Comparison of ENCODE assay signal across 24 cellular contexts in genomic region chr1:97143236-97143882, GRCh38.
DNase-seq lines count a peak whose midpoint lies in the region; ATAC-seq and TF ChIP-seq lines count a peak whose summit lies in the region.
"Had no signal": no experiment of that assay in that cellular context is flagged by ENCODE, and none has a peak within 500 bp of the region (broad histone marks: within the 10 kb centered on the region; RNA-seq: fewer than 3 reads in every experiment).

No MANE protein-coding gene starts in this region.

- H3K4me1 ChIP-seq in breast epithelium (no peaks in the 10 kb centered on the region), foreskin keratinocyte (peaks cover 18% of the 10 kb centered on the region), aorta (ENCODE audit: control insufficient read depth in 1 of 2, insufficient read depth in 2 of 2, low read length in 2 of 2) (peaks cover 0 to 3% of the 10 kb centered on the region in 2 donors)

- H3K27me3 Mint-ChIP-seq in MCF 10A (ENCODE audit: insufficient read depth, unreplicated experiment), result no peaks in the 10 kb centered on the region
- H3K27me3 Mint-ChIP-seq: activated CD4-positive, alpha-beta T cell treated with anti-CD3 and anti-CD28 coated beads for 36 hours had no signal

- DNase-seq in MCF 10A (ENCODE audit: unreplicated experiment) (peak; percentile 66), breast epithelium (ENCODE audit: low spot score in 2 of 2) (no peak), amniotic epithelial cell (ENCODE audit: low read depth) (peak; percentile 58), foreskin keratinocyte (peak; percentile 28 to 56), hepatic stellate cell (ENCODE audit: low spot score) (no peak), aorta (no peak)
- no peak for DNase-seq in stimulated activated CD4-positive, alpha-beta T cell treated with anti-CD3 and anti-CD28 coated beads, Interleukin-4, amount 100 ng/mL, for 4 hours
- DNase-seq: activated CD4-positive, alpha-beta T cell treated with anti-CD3 and anti-CD28 coated beads for 36 hours; cerebellar nuclear complex; effector CD4-positive, alpha-beta T cell; GDM1; heart left ventricle; lower lobe of right lung; NCI-H1694 treated with DMSO at 0.1 percent for 48 hours; NCI-H345; ovary; sigmoid colon; stimulated activated naive CD8-positive, alpha-beta T cell treated with anti-CD3 and anti-CD28 coated beads, Interleukin-15, Interleukin-2, amounts not matched to agents 100 U/mL and 50 U/mL, for 24 hours; SW 1271; transverse colon had no signal

- CTCF ChIA-PET in MCF 10A (lab: Yijun Ruan, JAX), result interaction anchor here (0.6 kb wide), 1 partner anchor 1291 kb away, joined by 3 read pairs; no protein-coding TSS in a partner anchor

- POLR2A ChIA-PET in MCF 10A (lab: Yijun Ruan, JAX), result interaction anchor here (0.7 to 2.8 kb wide), 7 partner anchors 8 to 298 kb away, joined by 3 to 14 read pairs (median 4); no protein-coding TSS in a partner anchor

- 91 to 93% methylated on average over 2 of the region's 2 CpGs for WGBS in aorta, 2 donors

- intact Hi-C loops in MCF 10A (cut with micrococcal nuclease), result loop anchor here (10.0 kb wide), 1 partner anchor 901 kb away; no protein-coding TSS in a partner anchor
- intact Hi-C loops in breast epithelium (cut with DNase I; ENCODE audit: low total_unique reads), result no loop called here
- intact Hi-C loops in aorta (cut with DNase I), result no loop called here

- peak overlapping the region; percentile 93 for H3K27ac Mint-ChIP-seq in MCF 10A (ENCODE audit: low read depth, unreplicated experiment)
- H3K27ac Mint-ChIP-seq: activated CD4-positive, alpha-beta T cell treated with anti-CD3 and anti-CD28 coated beads for 36 hours; activated T-helper 1 cell treated with anti-CD3 and anti-CD28 coated beads, Interleukin-12 subunit alpha, Interleukin-12 subunit beta, Interleukin-2, Interleukin-4 antibody, amounts not matched to agents 30 ng/mL and 10 ng/mL and 1 ng/mL, durations not matched to agents 14 hours and 24 hours and 36 hours had no signal

- H3K4me3 ChIP-seq in breast epithelium (no peak overlapping the region), aorta (ENCODE audit: low read length in 2 of 2) (no peak overlapping the region)
- H3K4me3 ChIP-seq: BLaER1, heart left ventricle, lower lobe of right lung, ovary, sigmoid colon, transverse colon had no signal

- H3K27me3 ChIP-seq in breast epithelium, result no peaks in the 10 kb centered on the region
- no peaks in the 10 kb centered on the region for H3K27me3 ChIP-seq in foreskin keratinocyte
- no peaks in the 10 kb centered on the region for H3K27me3 ChIP-seq in aorta (ENCODE audit: control insufficient read depth in 1 of 2, insufficient read depth in 2 of 2, low read length in 1 of 2)
- H3K27me3 ChIP-seq: BLaER1, heart left ventricle, ovary, sigmoid colon, transverse colon had no signal

- TF ChIP-seq CTCF in MCF 10A (IDR thresholded peaks at IDR 0.05; ENCODE audit: unreplicated experiment), result no peak
- no peak for TF ChIP-seq CTCF in breast epithelium (IDR thresholded peaks at IDR 0.05)
- TF ChIP-seq CTCF in foreskin keratinocyte (conservative IDR thresholded peaks at IDR 0.05), result no peak

- no peak overlapping the region for H3K4me3 Mint-ChIP-seq in MCF 10A (ENCODE audit: unreplicated experiment)
- H3K4me3 Mint-ChIP-seq: activated CD4-positive, alpha-beta T cell treated with anti-CD3 and anti-CD28 coated beads for 36 hours; activated T-helper 1 cell treated with anti-CD3 and anti-CD28 coated beads, Interleukin-12 subunit alpha, Interleukin-12 subunit beta, Interleukin-2, Interleukin-4 antibody, amounts not matched to agents 30 ng/mL and 10 ng/mL and 1 ng/mL, durations not matched to agents 14 hours and 24 hours and 36 hours had no signal

- H3K36me3 ChIP-seq in breast epithelium, result no peaks in the 10 kb centered on the region
- no peaks in the 10 kb centered on the region for H3K36me3 ChIP-seq in aorta (ENCODE audit: control insufficient read depth in 1 of 2, insufficient read depth in 2 of 2, low read length in 1 of 2)
- H3K36me3 ChIP-seq: BLaER1, heart left ventricle, lower lobe of right lung, ovary, sigmoid colon, transverse colon had no signal

- H3K36me3 Mint-ChIP-seq in MCF 10A (ENCODE audit: insufficient read depth, unreplicated experiment), result peaks cover 6% of the 10 kb centered on the region

- no TSS peak for BruUV-seq in MCF 10A (replicated peaks; lab: Mats Ljungman, UMichigan)

- ATAC-seq in foreskin keratinocyte (peak; percentile 64), HG03469 (IDR thresholded peaks at IDR 0.05; ENCODE audit: unreplicated experiment) (no peak), aorta (ENCODE audit: low FRiP score) (no peak)
- ATAC-seq: activated CD4-positive, alpha-beta T cell treated with anti-CD3 and anti-CD28 coated beads for 36 hours; heart left ventricle; lower lobe of right lung; stimulated activated naive CD8-positive, alpha-beta T cell treated with anti-CD3 and anti-CD28 coated beads, Interleukin-15, Interleukin-2, amounts not matched to agents 100 U/mL and 50 U/mL, for 24 hours had no signal

- no peak for TF ChIP-seq POLR2A in breast epithelium (IDR thresholded peaks at IDR 0.05)

- peaks cover 56% of the 10 kb centered on the region for H3K4me1 Mint-ChIP-seq in MCF 10A (ENCODE audit: insufficient read depth, unreplicated experiment)
- H3K4me1 Mint-ChIP-seq: activated CD4-positive, alpha-beta T cell treated with anti-CD3 and anti-CD28 coated beads for 36 hours had no signal

- no peak overlapping the region for H3K27ac ChIP-seq in breast epithelium
- H3K27ac ChIP-seq in foreskin keratinocyte, result no peak overlapping the region
- no peak overlapping the region for H3K27ac ChIP-seq in aorta (ENCODE audit: low read depth in 1 of 2, low read length in 2 of 2)
- H3K27ac ChIP-seq: 22Rv1, BLaER1, heart left ventricle, lower lobe of right lung, ovary, sigmoid colon, transverse colon had no signal

- no peaks in the 10 kb centered on the region for H3K9me3 ChIP-seq in breast epithelium
- H3K9me3 ChIP-seq in aorta (ENCODE audit: control insufficient read depth, low read length), result no peaks in the 10 kb centered on the region
- H3K9me3 ChIP-seq: BLaER1, heart left ventricle, lower lobe of right lung, ovary, sigmoid colon, transverse colon had no signal

- H3K9me3 Mint-ChIP-seq in MCF 10A (ENCODE audit: unreplicated experiment), result no peaks in the 10 kb centered on the region
- H3K9me3 Mint-ChIP-seq: activated T-helper 1 cell treated with anti-CD3 and anti-CD28 coated beads, Interleukin-12 subunit alpha, Interleukin-12 subunit beta, Interleukin-2, Interleukin-4 antibody, amounts not matched to agents 30 ng/mL and 10 ng/mL and 1 ng/mL, durations not matched to agents 14 hours and 24 hours and 36 hours had no signal

Comparison
In these comparisons a context has a peak if more than half of its experiments do, and no peak if none do; other contexts are left out.
1. DNase-seq: peak in MCF 10A (single experiment), amniotic epithelial cell (single experiment) and foreskin keratinocyte (2 of 2); none in breast epithelium (0 of 2), hepatic stellate cell (single experiment), stimulated activated CD4-positive, alpha-beta T cell treated with anti-CD3 and anti-CD28 coated beads, Interleukin-4, amount 100 ng/mL, for 4 hours (0 of 2) and aorta (0 of 2).